8 cellular contexts compared by ENCODE assay signal in the genomic region with DNA sequence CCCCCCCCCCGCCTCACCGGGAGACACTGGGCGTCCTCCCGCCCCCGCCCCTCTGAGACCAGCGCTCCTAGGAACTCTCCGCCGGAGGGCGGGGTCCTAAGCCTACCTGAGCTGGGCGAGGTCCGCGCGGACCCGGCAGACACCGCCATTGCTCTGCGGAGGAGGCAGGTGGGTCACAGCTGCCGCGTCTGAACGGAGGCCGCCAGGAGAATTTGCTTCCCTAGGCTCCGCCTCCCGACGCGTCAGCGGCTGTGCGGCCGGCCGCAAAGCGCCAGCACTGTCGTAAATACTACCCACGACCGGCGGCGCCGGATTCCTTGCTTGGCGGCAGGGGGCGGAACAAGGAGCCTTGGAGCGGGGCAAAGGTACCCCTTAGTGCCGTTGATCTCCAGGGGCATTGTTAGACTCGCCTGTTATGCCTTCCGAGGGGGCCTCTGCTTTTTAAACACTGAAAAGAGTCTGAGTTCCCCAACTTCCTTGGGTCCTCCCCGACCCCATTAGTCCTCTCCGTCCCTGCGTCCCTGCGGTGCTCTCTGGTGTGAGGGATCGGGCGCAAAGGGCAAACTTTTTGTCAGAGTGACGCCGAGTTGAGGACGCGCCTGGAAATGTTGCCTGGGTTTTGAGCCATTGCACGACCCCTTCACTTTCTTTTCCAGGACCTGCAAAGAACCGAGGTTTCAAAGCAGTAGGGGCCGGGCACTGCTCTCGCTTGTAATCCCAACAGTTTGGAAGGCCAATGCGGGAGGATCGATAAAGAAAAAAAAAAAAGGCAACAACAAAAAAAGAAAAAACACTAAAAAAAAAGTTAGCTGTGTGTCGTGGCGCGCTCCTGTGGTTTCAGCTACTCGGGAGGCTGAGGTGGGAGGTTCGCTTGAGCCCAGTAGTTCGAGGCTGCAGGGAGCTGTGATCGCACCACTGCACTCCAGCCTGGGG. TPM values are rescaled to one million over a fixed set of nuclear protein-coding genes. Genes with fewer than 3 reads are reported as not detected.
DNase-seq lines count a peak whose midpoint lies in the region; ATAC-seq and TF ChIP-seq lines count a peak whose summit lies in the region.

A gene (minus strand): TSS at position 214 of the 933 bp plus-strand sequence. CDS start 65 bp downstream, at position 149.

- DNase-seq in DMS 273 treated with DMSO at 0.1 percent for 48 hours (lab: John Stamatoyannopoulos, UW) (peak; percentile 90), OCI-M2 (lab: John Stamatoyannopoulos, UW; ENCODE audit: unreplicated experiment) (peak; percentile 58), activated T-cell treated with anti-CD3 and anti-CD28 coated beads for 24 hours (ENCODE audit: low read depth) (peak; percentile 94), epithelial cell of prostate (ENCODE audit: low read depth, low spot score) (peak; percentile 69), mucosa of gallbladder (ENCODE audit: low spot score) (peak; percentile 96)
- peak; percentile 94 for DNase-seq in stimulated activated CD8-positive, alpha-beta memory T cell treated with anti-CD3 and anti-CD28 coated beads, Interleukin-4, amount 100 ng/mL, for 24 hours (ENCODE audit: low read depth)

- H3K27ac ChIP-seq in epithelial cell of prostate: peak within 1 kb of the TSS; percentile 48

- peak; percentile 29; the same call in 1 of the 2 replicates for TF ChIP-seq EP300 in Ishikawa (IDR thresholded peaks at IDR 0.05; ENCODE audit: borderline replicate concordance)

- peak; percentile 88 for ATAC-seq in GM21529 (IDR thresholded peaks at IDR 0.05; ENCODE audit: unreplicated experiment)

- no peak for TF ChIP-seq RAD21 in Ishikawa (IDR thresholded peaks at IDR 0.05; ENCODE audit: low read depth)

TF ChIP-seq in Ishikawa, 13 proteins besides CTCF, POLR2A, EP300 and RAD21:
- peak; percentile 89 for TF ChIP-seq YY1 (IDR thresholded peaks at IDR 0.05; ENCODE audit: low read depth)
- TF ChIP-seq CREB1 (IDR thresholded peaks at IDR 0.05; ENCODE audit: low read depth): peak; percentile 86
- TF ChIP-seq TAF1 (IDR thresholded peaks at IDR 0.05; ENCODE audit: low read depth): peak; percentile 97
- no peak for TF ChIP-seq FOXM1 (IDR thresholded peaks at IDR 0.05; ENCODE audit: borderline replicate concordance, low read depth)
- TF ChIP-seq TEAD4 (IDR thresholded peaks at IDR 0.05): peak; percentile 66
- TF ChIP-seq TCF12 (IDR thresholded peaks at IDR 0.05; ENCODE audit: low read depth): no peak
- peak; percentile 34 for TF ChIP-seq NFIC (IDR thresholded peaks at IDR 0.05)
- TF ChIP-seq, protein P1, sequence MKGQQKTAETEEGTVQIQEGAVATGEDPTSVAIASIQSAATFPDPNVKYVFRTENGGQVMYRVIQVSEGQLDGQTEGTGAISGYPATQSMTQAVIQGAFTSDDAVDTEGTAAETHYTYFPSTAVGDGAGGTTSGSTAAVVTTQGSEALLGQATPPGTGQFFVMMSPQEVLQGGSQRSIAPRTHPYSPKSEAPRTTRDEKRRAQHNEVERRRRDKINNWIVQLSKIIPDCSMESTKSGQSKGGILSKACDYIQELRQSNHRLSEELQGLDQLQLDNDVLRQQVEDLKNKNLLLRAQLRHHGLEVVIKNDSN (IDR thresholded peaks at IDR 0.05): peak; percentile 30; the same call in 1 of the 2 replicates
- no peak for TF ChIP-seq CEBPB (IDR thresholded peaks at IDR 0.05)
- no peak for TF ChIP-seq ZBTB7A (IDR thresholded peaks at IDR 0.05; ENCODE audit: low read depth)
- TF ChIP-seq, protein P2, sequence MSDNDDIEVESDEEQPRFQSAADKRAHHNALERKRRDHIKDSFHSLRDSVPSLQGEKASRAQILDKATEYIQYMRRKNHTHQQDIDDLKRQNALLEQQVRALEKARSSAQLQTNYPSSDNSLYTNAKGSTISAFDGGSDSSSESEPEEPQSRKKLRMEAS (IDR thresholded peaks at IDR 0.05): peak; percentile 71
- TF ChIP-seq, protein P3, sequence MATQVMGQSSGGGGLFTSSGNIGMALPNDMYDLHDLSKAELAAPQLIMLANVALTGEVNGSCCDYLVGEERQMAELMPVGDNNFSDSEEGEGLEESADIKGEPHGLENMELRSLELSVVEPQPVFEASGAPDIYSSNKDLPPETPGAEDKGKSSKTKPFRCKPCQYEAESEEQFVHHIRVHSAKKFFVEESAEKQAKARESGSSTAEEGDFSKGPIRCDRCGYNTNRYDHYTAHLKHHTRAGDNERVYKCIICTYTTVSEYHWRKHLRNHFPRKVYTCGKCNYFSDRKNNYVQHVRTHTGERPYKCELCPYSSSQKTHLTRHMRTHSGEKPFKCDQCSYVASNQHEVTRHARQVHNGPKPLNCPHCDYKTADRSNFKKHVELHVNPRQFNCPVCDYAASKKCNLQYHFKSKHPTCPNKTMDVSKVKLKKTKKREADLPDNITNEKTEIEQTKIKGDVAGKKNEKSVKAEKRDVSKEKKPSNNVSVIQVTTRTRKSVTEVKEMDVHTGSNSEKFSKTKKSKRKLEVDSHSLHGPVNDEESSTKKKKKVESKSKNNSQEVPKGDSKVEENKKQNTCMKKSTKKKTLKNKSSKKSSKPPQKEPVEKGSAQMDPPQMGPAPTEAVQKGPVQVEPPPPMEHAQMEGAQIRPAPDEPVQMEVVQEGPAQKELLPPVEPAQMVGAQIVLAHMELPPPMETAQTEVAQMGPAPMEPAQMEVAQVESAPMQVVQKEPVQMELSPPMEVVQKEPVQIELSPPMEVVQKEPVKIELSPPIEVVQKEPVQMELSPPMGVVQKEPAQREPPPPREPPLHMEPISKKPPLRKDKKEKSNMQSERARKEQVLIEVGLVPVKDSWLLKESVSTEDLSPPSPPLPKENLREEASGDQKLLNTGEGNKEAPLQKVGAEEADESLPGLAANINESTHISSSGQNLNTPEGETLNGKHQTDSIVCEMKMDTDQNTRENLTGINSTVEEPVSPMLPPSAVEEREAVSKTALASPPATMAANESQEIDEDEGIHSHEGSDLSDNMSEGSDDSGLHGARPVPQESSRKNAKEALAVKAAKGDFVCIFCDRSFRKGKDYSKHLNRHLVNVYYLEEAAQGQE (IDR thresholded peaks at IDR 0.05; ENCODE audit: low read depth): no peak
- peak; percentile 68 for TF ChIP-seq EGR1 (IDR thresholded peaks at IDR 0.05)

RNA-seq across cellular contexts. Expression of the gene that starts here (rescaled TPM):
- 77.4 TPM for total RNA-seq in mucosa of gallbladder

Comparison
In these comparisons a context has a peak if more than half of its experiments do, and no peak if none do; other contexts are left out.
1. Peak in every context shown above with its lines: DNase-seq, ATAC-seq and H3K27ac ChIP-seq.